Comparison of ENCODE assay signal across 2 cellular contexts in the genomic region with DNA sequence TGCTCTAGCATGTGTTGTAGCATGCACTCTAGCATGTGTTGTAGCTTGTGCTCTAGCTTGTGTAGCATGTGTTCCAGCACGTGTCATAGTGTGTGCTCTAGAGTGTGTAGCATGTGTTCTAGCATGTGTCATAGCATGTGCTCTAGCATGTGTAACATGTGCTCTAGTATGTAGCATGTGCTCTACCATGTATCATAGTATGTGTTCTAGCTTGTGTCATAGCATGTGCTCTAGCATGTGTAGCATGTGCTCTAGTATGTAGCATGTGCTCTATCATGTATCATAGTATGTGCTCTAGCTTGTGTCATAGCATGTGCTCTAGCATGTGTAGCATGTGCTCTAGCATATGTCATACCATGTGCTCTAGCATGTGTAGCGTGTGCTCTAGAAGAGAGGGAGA.
A peak's percentile ranks its signal among the peaks of the same experiment; 100 is the strongest.
TF ChIP-seq lines count a peak whose summit lies in the region.

No MANE protein-coding gene starts in this region.

TF ChIP-seq in K562, 482 proteins besides CTCF, POLR2A, EP300 and RAD21 (continues in another document):
- TF ChIP-seq JUNB (CRISPR knock-in tag; conservative IDR thresholded peaks at IDR 0.05) (no peak), CUX1 (CRISPR knock-in tag; IDR thresholded peaks at IDR 0.05) (no peak), BHLHE40 (IDR thresholded peaks at IDR 0.05; ENCODE audit: low read length) (no peak), PCBP2 (IDR thresholded peaks at IDR 0.05; ENCODE audit: low read depth, low read length, poor library complexity, severe bottlenecking) (no peak), IRF9 (tag; IDR thresholded peaks at IDR 0.05) (no peak), TCF15 (CRISPR knock-in tag; IDR thresholded peaks at IDR 0.05) (no peak), ZNF764 (CRISPR knock-in tag; IDR thresholded peaks at IDR 0.05; ENCODE audit: low read depth) (no peak), HDAC1 (IDR thresholded peaks at IDR 0.05) (no peak), CHAMP1 (IDR thresholded peaks at IDR 0.05) (no peak), KDM4B (IDR thresholded peaks at IDR 0.05; ENCODE audit: borderline replicate concordance in 2 of 2, low read depth in 1 of 2) (no peak), PYGO2 (tag; IDR thresholded peaks at IDR 0.05) (no peak)
- TF ChIP-seq, protein P1, sequence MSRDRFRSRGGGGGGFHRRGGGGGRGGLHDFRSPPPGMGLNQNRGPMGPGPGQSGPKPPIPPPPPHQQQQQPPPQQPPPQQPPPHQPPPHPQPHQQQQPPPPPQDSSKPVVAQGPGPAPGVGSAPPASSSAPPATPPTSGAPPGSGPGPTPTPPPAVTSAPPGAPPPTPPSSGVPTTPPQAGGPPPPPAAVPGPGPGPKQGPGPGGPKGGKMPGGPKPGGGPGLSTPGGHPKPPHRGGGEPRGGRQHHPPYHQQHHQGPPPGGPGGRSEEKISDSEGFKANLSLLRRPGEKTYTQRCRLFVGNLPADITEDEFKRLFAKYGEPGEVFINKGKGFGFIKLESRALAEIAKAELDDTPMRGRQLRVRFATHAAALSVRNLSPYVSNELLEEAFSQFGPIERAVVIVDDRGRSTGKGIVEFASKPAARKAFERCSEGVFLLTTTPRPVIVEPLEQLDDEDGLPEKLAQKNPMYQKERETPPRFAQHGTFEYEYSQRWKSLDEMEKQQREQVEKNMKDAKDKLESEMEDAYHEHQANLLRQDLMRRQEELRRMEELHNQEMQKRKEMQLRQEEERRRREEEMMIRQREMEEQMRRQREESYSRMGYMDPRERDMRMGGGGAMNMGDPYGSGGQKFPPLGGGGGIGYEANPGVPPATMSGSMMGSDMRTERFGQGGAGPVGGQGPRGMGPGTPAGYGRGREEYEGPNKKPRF (IDR thresholded peaks at IDR 0.05; ENCODE audit: low read depth, low read length), result no peak

TF ChIP-seq in endothelial cell of umbilical vein, 7 proteins besides CTCF, POLR2A, EP300 and RAD21:
- no peak for TF ChIP-seq GATA2 (IDR thresholded peaks at IDR 0.05; ENCODE audit: insufficient read depth, insufficient read length, low read depth, low read length)
- TF ChIP-seq, protein P2, sequence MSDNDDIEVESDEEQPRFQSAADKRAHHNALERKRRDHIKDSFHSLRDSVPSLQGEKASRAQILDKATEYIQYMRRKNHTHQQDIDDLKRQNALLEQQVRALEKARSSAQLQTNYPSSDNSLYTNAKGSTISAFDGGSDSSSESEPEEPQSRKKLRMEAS (IDR thresholded peaks at IDR 0.05; ENCODE audit: insufficient read depth, insufficient read length), result peak; percentile 83
